Comparison of ENCODE assay signal across 23 cellular contexts in the genomic region with DNA sequence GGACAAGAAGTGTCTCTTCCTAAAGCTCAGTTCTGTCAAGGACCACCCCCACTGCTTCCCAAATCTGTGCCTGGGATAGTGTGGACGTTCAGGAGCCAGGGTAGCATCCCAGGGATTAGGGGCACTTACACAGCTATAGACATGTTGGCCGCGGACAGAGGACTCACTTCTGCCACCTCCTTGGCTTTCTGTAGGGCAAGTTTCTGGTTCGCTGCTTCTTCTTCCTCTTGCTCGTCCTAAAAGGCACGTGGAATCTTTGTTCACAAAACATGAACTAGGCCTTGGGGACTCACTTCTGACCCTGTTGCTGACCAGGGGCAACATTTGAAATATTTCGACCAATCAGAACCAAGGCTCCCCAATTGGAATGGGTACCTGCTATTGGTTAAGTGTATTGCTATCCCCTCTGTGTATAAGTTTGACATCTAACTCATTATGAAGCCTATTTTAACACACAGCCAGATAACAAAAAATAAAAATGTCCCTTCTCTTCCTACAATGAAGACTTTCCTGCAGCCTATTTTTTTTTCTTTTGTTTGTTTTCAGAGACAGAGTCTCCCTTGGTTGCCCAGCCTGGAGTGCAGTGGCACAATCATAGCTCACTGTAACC.
DNase-seq lines count a peak whose midpoint lies in the region; ATAC-seq and TF ChIP-seq lines count a peak whose summit lies in the region.
"Had no signal": no experiment of that assay in that cellular context is flagged by ENCODE, and none has a peak within 500 bp of the region (broad histone marks: within the 10 kb centered on the region; RNA-seq: fewer than 3 reads in every experiment).

No MANE protein-coding gene starts in this region.

- ATAC-seq in activated T-cell treated with anti-CD3 and anti-CD28 coated beads, Interleukin-2, amount 50 U/mL, for 4 hours: no peak
- ATAC-seq: A549; CD8-positive, alpha-beta T cell; GM12878; GM23338; HCT116 had no signal

- H4K20me1 ChIP-seq in BLaER1 (no peaks in the 10 kb centered on the region), neural progenitor cell (ENCODE audit: low read depth) (no peaks in the 10 kb centered on the region)

- H3K27ac ChIP-seq in BLaER1 (no peak overlapping the region), neural progenitor cell (no peak overlapping the region)
- H3K27ac ChIP-seq: A549, C4-2B had no signal

- no peaks in the 10 kb centered on the region for H3K36me3 ChIP-seq in BLaER1
- H3K36me3 ChIP-seq in neural progenitor cell: no peaks in the 10 kb centered on the region

- H3K4me3 Mint-ChIP-seq in neural progenitor cell (no peak overlapping the region), type B pancreatic cell (no peak overlapping the region)
- no peak overlapping the region for H3K4me3 Mint-ChIP-seq in activated T-cell treated with anti-CD3 and anti-CD28 coated beads, Interleukin-2, amount 50 U/mL, for 4 hours
- H3K4me3 Mint-ChIP-seq: CD4-positive, CD25-positive, alpha-beta regulatory T cell; CD8-positive, alpha-beta T cell; GM23338; H9; HFFc6 had no signal

- H3K4me1 Mint-ChIP-seq in neural progenitor cell (peaks cover 25% of the 10 kb centered on the region), type B pancreatic cell (ENCODE audit: unreplicated experiment) (no peaks in the 10 kb centered on the region)
- H3K4me1 Mint-ChIP-seq in activated T-cell treated with anti-CD3 and anti-CD28 coated beads, Interleukin-2, amount 50 U/mL, for 4 hours (ENCODE audit: low read depth): peaks cover 5% of the 10 kb centered on the region

- H3K27me3 Mint-ChIP-seq in neural progenitor cell (ENCODE audit: insufficient read depth, low read depth): no peaks in the 10 kb centered on the region
- H3K27me3 Mint-ChIP-seq in type B pancreatic cell: peaks cover 30% of the 10 kb centered on the region
- H3K27me3 Mint-ChIP-seq in activated T-cell treated with anti-CD3 and anti-CD28 coated beads, Interleukin-2, amount 50 U/mL, for 4 hours (ENCODE audit: low read depth): peaks cover 46% of the 10 kb centered on the region

- H3F3A ChIP-seq in neural progenitor cell (ENCODE audit: low read depth): no peaks in the 10 kb centered on the region

- H3K4me3 ChIP-seq in BLaER1 (no peak overlapping the region), neural progenitor cell (no peak overlapping the region)
- H3K4me3 ChIP-seq: A549, GM12878, GM23338 had no signal

- peaks cover 24% of the 10 kb centered on the region for H3K4me1 ChIP-seq in BLaER1
- no peaks in the 10 kb centered on the region for H3K4me1 ChIP-seq in neural progenitor cell
- H3K4me1 ChIP-seq: A549, Caco-2 had no signal

- H3K9ac ChIP-seq in BLaER1 (no peak overlapping the region), neural progenitor cell (no peak overlapping the region)

- H3K9me3 ChIP-seq in BLaER1: no peaks in the 10 kb centered on the region
- no peaks in the 10 kb centered on the region for H3K9me3 ChIP-seq in neural progenitor cell (ENCODE audit: low read depth)
- H3K9me3 ChIP-seq: A549, Caco-2 had no signal

- H3K27me3 ChIP-seq in BLaER1 (no peaks in the 10 kb centered on the region), neural progenitor cell (no peaks in the 10 kb centered on the region)

- H3K79me2 ChIP-seq in neural progenitor cell (ENCODE audit: low read depth): no peaks in the 10 kb centered on the region

- H3K27ac Mint-ChIP-seq in neural progenitor cell (peak overlapping the region; percentile 38), type B pancreatic cell (peak overlapping the region; percentile 9)
- H3K27ac Mint-ChIP-seq: CD8-positive, alpha-beta T cell; GM23338; HFFc6 had no signal

- H3K9me3 Mint-ChIP-seq in neural progenitor cell (peaks cover 2% of the 10 kb centered on the region), type B pancreatic cell (no peaks in the 10 kb centered on the region)
- no peaks in the 10 kb centered on the region for H3K9me3 Mint-ChIP-seq in activated T-cell treated with anti-CD3 and anti-CD28 coated beads, Interleukin-2, amount 50 U/mL, for 4 hours
- H3K9me3 Mint-ChIP-seq: CD8-positive, alpha-beta T cell; H9; HFFc6 had no signal

- H3K4me2 ChIP-seq in BLaER1 (peak overlapping the region; percentile 11), neural progenitor cell (no peak overlapping the region)
- H3K4me2 ChIP-seq: A549, GM23338 had no signal

- DNase-seq in globus pallidus (ENCODE audit: low spot score): peak; percentile 20
- no peak for DNase-seq in neural progenitor cell (ENCODE audit: low spot score)
- DNase-seq in type B pancreatic cell (ENCODE audit: extremely low spot score, unreplicated experiment): no peak
- no peak for DNase-seq in DMS114 treated with DMSO at 0.1 percent for 48 hours (lab: John Stamatoyannopoulos, UW; ENCODE audit: unreplicated experiment)
- no peak for DNase-seq in stimulated activated CD4-positive, alpha-beta T cell treated with anti-CD3 and anti-CD28 coated beads, Interleukin-4, amount 100 ng/mL, for 1 hour
- DNase-seq in activated T-cell treated with anti-CD3 and anti-CD28 coated beads, Interleukin-2, amount 50 U/mL, for 4 hours: no peak
- DNase-seq: 8988T; ACHN; AML-193; Caco-2; CD4-positive, CD25-positive, alpha-beta regulatory T cell; CD8-positive, alpha-beta T cell; DMS79; EL; GDM1; H9; HFFc6 had no signal

- H3K36me3 Mint-ChIP-seq in neural progenitor cell (no peaks in the 10 kb centered on the region), type B pancreatic cell (no peaks in the 10 kb centered on the region)
- H3K36me3 Mint-ChIP-seq in activated T-cell treated with anti-CD3 and anti-CD28 coated beads, Interleukin-2, amount 50 U/mL, for 4 hours (ENCODE audit: insufficient read depth): no peaks in the 10 kb centered on the region
- H3K36me3 Mint-ChIP-seq: CD4-positive, CD25-positive, alpha-beta regulatory T cell; CD8-positive, alpha-beta T cell had no signal

- H2AFZ ChIP-seq in neural progenitor cell (replicated peaks): no peak overlapping the region
- H2AFZ ChIP-seq: GM23338 had no signal

- TF ChIP-seq CTCF in neural progenitor cell (IDR thresholded peaks at IDR 0.05): no peak
- TF ChIP-seq CTCF in type B pancreatic cell (conservative IDR thresholded peaks at IDR 0.05): no peak
